In genomic region chr1:157403203-157403602, GRCh38 we compare ENCODE assay signal across 7 cellular contexts.
DNase-seq lines count a peak whose midpoint lies in the region; ATAC-seq, FAIRE-seq and TF ChIP-seq lines count a peak whose summit lies in the region.

No MANE protein-coding gene starts in this region.

- peak; percentile 88 for FAIRE-seq in GM19239 (lab: Jason Lieb, UNC)

- CTCF ChIA-PET in OCI-LY7 (lab: Charles Lee; ENCODE audit: unreplicated experiment): no interaction called here

- POLR2A ChIA-PET in OCI-LY7 (lab: Charles Lee): no interaction called here

- H3K27ac ChIP-seq in OCI-LY7 (ENCODE audit: low read depth, low read length, poor library complexity, severe bottlenecking) (no peak overlapping the region), lower lobe of right lung (peak overlapping the region; percentile 41)

- intact Hi-C loops in OCI-LY7 (cut with micrococcal nuclease; ENCODE audit: unreplicated experiment) (no loop called here), lower lobe of right lung (cut with DNase I) (no loop called here)

- no peak overlapping the region for H3K4me2 ChIP-seq in OCI-LY7 (ENCODE audit: low read length)

- no peak overlapping the region for H3K4me3 ChIP-seq in OCI-LY7 (ENCODE audit: low read depth, low read length, poor library complexity, severe bottlenecking)
- H3K4me3 ChIP-seq in lower lobe of right lung: no peak overlapping the region

- TF ChIP-seq CTCF in OCI-LY7 (conservative IDR thresholded peaks at IDR 0.05; ENCODE audit: low read length) (no peak), lower lobe of right lung (IDR thresholded peaks at IDR 0.05) (no peak)

- ATAC-seq in HG02981 (IDR thresholded peaks at IDR 0.05; ENCODE audit: unreplicated experiment) (peak; percentile 80), lower lobe of right lung (peak in 1 of 2 donors; percentile 36)

- no peaks in the 10 kb centered on the region for H3K79me2 ChIP-seq in OCI-LY7 (ENCODE audit: insufficient read depth, low read depth, low read length)

- no peaks in the 10 kb centered on the region for H3K9me2 ChIP-seq in OCI-LY7 (ENCODE audit: insufficient read depth, low read length)

- DNase-seq in GM19239 (ENCODE audit: insufficient read length, low spot score) (peak; percentile 45), OCI-LY7 (ENCODE audit: low spot score) (peak; percentile 48), lower lobe of right lung (no peak), T-helper 9 cell (no peak), nucleus accumbens (lab: John Stamatoyannopoulos, UW) (no peak), HK-2 (ENCODE audit: unreplicated experiment) (no peak)

- H3K4me1 ChIP-seq in OCI-LY7 (ENCODE audit: insufficient read depth, low read length, poor library complexity, severe bottlenecking): peaks cover 14% of the 10 kb centered on the region
- H3K4me1 ChIP-seq in lower lobe of right lung: peaks cover 11% of the 10 kb centered on the region

- H3K27me3 ChIP-seq in lower lobe of right lung (ENCODE audit: low read depth): no peaks in the 10 kb centered on the region

- H2AFZ ChIP-seq in OCI-LY7 (ENCODE audit: low read length): no peak overlapping the region

- H3K36me3 ChIP-seq in OCI-LY7 (ENCODE audit: insufficient read depth, low read length) (no peaks in the 10 kb centered on the region), lower lobe of right lung (no peaks in the 10 kb centered on the region)

- no peaks in the 10 kb centered on the region for H4K20me1 ChIP-seq in OCI-LY7 (ENCODE audit: insufficient read depth, low read length)

- no peaks in the 10 kb centered on the region for H3K9me3 ChIP-seq in OCI-LY7 (ENCODE audit: low read length)
- no peaks in the 10 kb centered on the region for H3K9me3 ChIP-seq in lower lobe of right lung

- no TSS peak for BruUV-seq in OCI-LY7 (replicated peaks; lab: Mats Ljungman, UMichigan)

Comparison
In these comparisons a context has a peak if more than half of its experiments do, and no peak if none do; other contexts are left out.
1. DNase-seq: peak in GM19239 (single experiment) and OCI-LY7 (single experiment); none in lower lobe of right lung (single experiment), T-helper 9 cell (single experiment), nucleus accumbens (0 of 56) and HK-2 (single experiment).